8 cellular contexts compared by ENCODE assay signal in genomic region chr19:46785054-46785979, GRCh38. TPM values are rescaled to one million over a fixed set of nuclear protein-coding genes. Genes with fewer than 3 reads are reported as not detected.
DNase-seq lines count a peak whose midpoint lies in the region; ATAC-seq and TF ChIP-seq lines count a peak whose summit lies in the region.

No MANE protein-coding gene starts in this region.

- no peaks in the 10 kb centered on the region for H3K9me2 ChIP-seq in PC-9 (ENCODE audit: insufficient read depth)

- H3K4me3 Mint-ChIP-seq in progenitor cell of endocrine pancreas (ENCODE audit: low read depth): peak overlapping the region; percentile 77

- H3K9me3 ChIP-seq in ES-I3 (ENCODE audit: control insufficient read depth, insufficient read depth, low read length) (no peaks in the 10 kb centered on the region), PC-9 (ENCODE audit: insufficient read depth, low read depth) (no peaks in the 10 kb centered on the region)

- peaks cover 74% of the 10 kb centered on the region for H3F3A ChIP-seq in PC-9 (ENCODE audit: insufficient read depth, low read depth)

- H3K27ac ChIP-seq in PC-9 (peak overlapping the region; percentile 92), epithelial cell of prostate (peak overlapping the region; percentile 99)

- no peak for ATAC-seq in HG03108 (IDR thresholded peaks at IDR 0.05; ENCODE audit: unreplicated experiment)
- no peak for ATAC-seq in GM21529 (IDR thresholded peaks at IDR 0.05; ENCODE audit: unreplicated experiment)

- H3K27me3 Mint-ChIP-seq in progenitor cell of endocrine pancreas: peaks cover 31% of the 10 kb centered on the region

- H3K36me3 Mint-ChIP-seq in progenitor cell of endocrine pancreas (ENCODE audit: insufficient read depth): peaks cover 1% of the 10 kb centered on the region

- H3K4me3 ChIP-seq in PC-9: peak overlapping the region; percentile 98

- peaks cover 7% of the 10 kb centered on the region for H3K4me1 Mint-ChIP-seq in progenitor cell of endocrine pancreas (ENCODE audit: low read depth)

- peaks cover 20% of the 10 kb centered on the region for H4K20me1 ChIP-seq in PC-9 (ENCODE audit: insufficient read depth)

- H3K4me1 ChIP-seq in ES-I3 (ENCODE audit: insufficient read depth, low read length): peaks cover 16% of the 10 kb centered on the region
- H3K4me1 ChIP-seq in PC-9 (replicated peaks; ENCODE audit: insufficient read depth): peaks cover 61% of the 10 kb centered on the region

- H3K27ac Mint-ChIP-seq in progenitor cell of endocrine pancreas: peak overlapping the region; percentile 89

- H3K9me3 Mint-ChIP-seq in progenitor cell of endocrine pancreas (ENCODE audit: low read depth): no peaks in the 10 kb centered on the region

- intact Hi-C loops in PC-9 (cut with micrococcal nuclease; ENCODE audit: unreplicated experiment): loop anchor here (2.0 to 5.0 kb wide), 3 partner anchors 53 to 117 kb away; no protein-coding TSS in a partner anchor

- POLR2A ChIA-PET in PC-9 (lab: Charles Lee; ENCODE audit: unreplicated experiment): interaction anchor here (0.5 to 0.7 kb wide), 4 partner anchors 16 to 650 kb away, joined by 3 to 4 read pairs (median 4); no protein-coding TSS in a partner anchor

- H3K4me2 ChIP-seq in PC-9: peak overlapping the region; percentile 83

- H3K27me3 ChIP-seq in PC-9 (ENCODE audit: insufficient read depth, low read depth): no peaks in the 10 kb centered on the region

- no peak overlapping the region for H2AFZ ChIP-seq in PC-9

- no TSS peak for BruUV-seq in PC-9 (replicated peaks; lab: Mats Ljungman, UMichigan)

- H3K79me2 ChIP-seq in PC-9 (ENCODE audit: low read depth): peaks cover 76% of the 10 kb centered on the region

- DNase-seq in PC-9: no peak
- no peak for DNase-seq in epithelial cell of prostate (ENCODE audit: low read depth, low spot score)
- DNase-seq in progenitor cell of endocrine pancreas (ENCODE audit: low spot score, unreplicated experiment): no peak
- no peak for DNase-seq in HuH-7 (ENCODE audit: low spot score)
- DNase-seq in ureter (ENCODE audit: low spot score): no peak

- TF ChIP-seq CTCF in PC-9 (conservative IDR thresholded peaks at IDR 0.05) (no peak), progenitor cell of endocrine pancreas (IDR thresholded peaks at IDR 0.05; ENCODE audit: unreplicated experiment) (no peak)

- H3K36me3 ChIP-seq in ES-I3 (ENCODE audit: insufficient read depth, low read length): peaks cover 18% of the 10 kb centered on the region
- peaks cover 50% of the 10 kb centered on the region for H3K36me3 ChIP-seq in PC-9 (ENCODE audit: low read depth)

- CTCF ChIA-PET in PC-9 (lab: Charles Lee): interaction anchor here (0.5 to 0.8 kb wide), 5 partner anchors 37 to 211 kb away, joined by 3 to 7 read pairs (median 6); no protein-coding TSS in a partner anchor

- peak overlapping the region; percentile 84 for H3K9ac ChIP-seq in ES-I3 (ENCODE audit: low read depth, low read length)

RNA-seq across cellular contexts. Expression of gene SLC1A5, which starts 3.1 kb away (rescaled TPM):
- 218 and 264 TPM in 2 replicates for total RNA-seq in PC-9 (2021)
- 24.2 and 33.5 TPM in 2 replicates for total RNA-seq in progenitor cell of endocrine pancreas
- total RNA-seq in ureter: 344 TPM

RNA-seq across cellular contexts. Expression of gene STRN4, which starts 39.1 kb away (rescaled TPM):
- total RNA-seq in PC-9 (2021): 93.3 and 131 TPM in 2 replicates
- total RNA-seq in progenitor cell of endocrine pancreas: 115 and 117 TPM in 2 replicates
- 67.6 TPM for total RNA-seq in ureter

RNA-seq across cellular contexts. Expression of gene FKRP, which starts 39.5 kb away (rescaled TPM):
- 7.6 and 10.6 TPM in 2 replicates for total RNA-seq in PC-9 (2021)
- total RNA-seq in progenitor cell of endocrine pancreas: 42.9 and 44.1 TPM in 2 replicates
- total RNA-seq in ureter: 20.6 TPM
